24 cellular contexts compared by ENCODE assay signal in the genomic region with DNA sequence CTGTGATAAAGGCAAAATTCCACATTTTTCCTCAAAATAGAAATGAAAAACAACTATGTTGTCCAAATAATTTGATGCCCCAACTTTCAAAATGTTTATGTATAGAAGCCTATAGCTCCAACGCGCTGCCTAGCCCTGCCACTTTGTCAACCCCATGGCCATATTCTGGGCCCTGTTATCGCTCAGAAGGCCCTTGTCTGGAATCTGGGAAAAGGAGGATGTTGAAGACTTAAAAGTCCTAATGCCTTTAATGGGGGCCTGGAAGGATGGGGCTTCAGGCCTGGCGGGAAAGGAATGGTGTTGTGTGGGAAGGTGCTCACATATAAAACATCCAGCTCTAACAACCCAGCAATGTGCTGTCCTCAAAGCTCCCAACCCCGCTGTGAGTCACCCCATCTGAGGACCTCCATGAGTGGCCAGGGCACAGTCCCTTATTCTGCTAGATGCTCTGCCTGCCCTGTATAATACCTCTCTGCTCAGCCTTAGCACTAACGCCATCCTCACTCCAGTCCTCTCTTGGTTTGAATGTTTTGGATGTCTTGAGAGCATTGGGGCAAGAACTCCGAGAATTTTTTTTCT.
DNase-seq lines count a peak whose midpoint lies in the region; ATAC-seq and TF ChIP-seq lines count a peak whose summit lies in the region.
"Had no signal": no experiment of that assay in that cellular context is flagged by ENCODE, and none has a peak within 500 bp of the region (broad histone marks: within the 10 kb centered on the region; RNA-seq: fewer than 3 reads in every experiment).

No MANE protein-coding gene starts in this region.

- dilution Hi-C loops in mammary epithelial cell (cut with HindIII; ENCODE audit: low sequenced_read_pairs) = no loop called here

- peaks cover 4% of the 10 kb centered on the region; the same call in 1 of the 2 replicates for H3K9me3 Mint-ChIP-seq in WTC11
- H3K9me3 Mint-ChIP-seq in stimulated activated memory B cell treated with anti-CD40 and anti-IgM and Interleukin-4, amounts not matched to agents 10 μg/mL and 1 μg/mL and 100 μg/mL, for 72 hours = no peaks in the 10 kb centered on the region
- H3K9me3 Mint-ChIP-seq: activated naive CD4-positive, alpha-beta T cell treated with anti-CD3 and anti-CD28 coated beads, Interleukin-2, amount 50 U/mL, for 72 hours; activated T-cell treated with anti-CD3 and anti-CD28 coated beads, Interleukin-2, amount 50 U/mL, for 24 hours; nephron had no signal

- TF ChIP-seq CTCF in WTC11 (IDR thresholded peaks at IDR 0.05) (no peak), mammary epithelial cell (conservative IDR thresholded peaks at IDR 0.05 in 1 of 2, IDR thresholded peaks at IDR 0.05 in 1 of 2; ENCODE audit: extremely low read depth in 1 of 2, insufficient read depth in 1 of 2, low read depth in 1 of 2, low read length in 2 of 2) (no peak)

- no peaks in the 10 kb centered on the region for H3K9me3 ChIP-seq in mammary epithelial cell (replicated peaks; ENCODE audit: insufficient read depth, low read length)
- H3K9me3 ChIP-seq: uterus had no signal

- peaks cover 25% of the 10 kb centered on the region for H3K4me1 ChIP-seq in mammary epithelial cell (ENCODE audit: insufficient read depth, low read length)
- H3K4me1 ChIP-seq: uterus had no signal

- intact Hi-C loops in left colon (cut with DNase I, micrococcal nuclease) (no loop called here), mammary epithelial cell (cut with micrococcal nuclease) (no loop called here)

- peak; percentile 54 for ATAC-seq in WTC11
- ATAC-seq in left colon = peak; percentile 37
- ATAC-seq in stimulated activated memory B cell treated with anti-CD40 and anti-IgM and Interleukin-4, amounts not matched to agents 10 μg/mL and 1 μg/mL and 100 μg/mL, for 72 hours = peak; percentile 31
- ATAC-seq: activated naive CD4-positive, alpha-beta T cell treated with anti-CD3 and anti-CD28 coated beads, Interleukin-2, amount 50 U/mL, for 72 hours; Right ventricle myocardium inferior had no signal

- H3K4me3 Mint-ChIP-seq in WTC11 = no peak overlapping the region
- H3K4me3 Mint-ChIP-seq in stimulated activated memory B cell treated with anti-CD40 and anti-IgM and Interleukin-4, amounts not matched to agents 10 μg/mL and 1 μg/mL and 100 μg/mL, for 72 hours = no peak overlapping the region
- H3K4me3 Mint-ChIP-seq: activated T-cell treated with anti-CD3 and anti-CD28 coated beads, Interleukin-2, amount 50 U/mL, for 24 hours; B cell; nephron had no signal

- no peaks in the 10 kb centered on the region for H3K36me3 Mint-ChIP-seq in WTC11
- H3K36me3 Mint-ChIP-seq in stimulated activated memory B cell treated with anti-CD40 and anti-IgM and Interleukin-4, amounts not matched to agents 10 μg/mL and 1 μg/mL and 100 μg/mL, for 72 hours = peaks cover 7% of the 10 kb centered on the region
- H3K36me3 Mint-ChIP-seq: activated naive CD4-positive, alpha-beta T cell treated with anti-CD3 and anti-CD28 coated beads, Interleukin-2, amount 50 U/mL, for 72 hours had no signal

- DNase-seq in NCI-H82 (lab: John Stamatoyannopoulos, UW) = peak; percentile 9
- DNase-seq in NCI-H82 treated with DMSO at 0.1 percent for 48 hours (lab: John Stamatoyannopoulos, UW; ENCODE audit: unreplicated experiment) = no peak
- DNase-seq in WTC11 (ENCODE audit: low spot score) = no peak
- no peak for DNase-seq in left colon
- DNase-seq in NOMO-1 treated with dmso at 0.1 percent for 144 hours (lab: John Stamatoyannopoulos, UW; ENCODE audit: unreplicated experiment) = no peak
- DNase-seq in ecto neural progenitor cell (ENCODE audit: low spot score) = no peak
- DNase-seq in mammary epithelial cell = no peak
- DNase-seq: 8988T; activated CD4-positive, alpha-beta T cell treated with anti-CD3 and anti-CD28 coated beads, Interleukin-2, amount 50 U/mL, for 48 hours; activated T-cell treated with anti-CD3 and anti-CD28 coated beads, Interleukin-2, amount 50 U/mL, for 24 hours; COR-L47; kidney; NCI-H1092; NCI-H2029 treated with DMSO at 0.1 percent for 48 hours; small intestine; stimulated activated CD4-positive, alpha-beta T cell treated with anti-CD3 and anti-CD28 coated beads, Interleukin-4, amount 100 ng/mL, for 24 hours; uterus; WERI-Rb-1 had no signal

- H3K27ac ChIP-seq in mammary epithelial cell (ENCODE audit: insufficient read depth, low read depth, low read length) = no peak overlapping the region
- H3K27ac ChIP-seq: HL-60, uterus, WERI-Rb-1 had no signal

- in situ Hi-C loops in mammary epithelial cell (cut with MboI; ENCODE audit: low sequenced_read_pairs in 2 of 2) = no loop called here

- no TSS peak for BruUV-seq in mammary epithelial cell (replicated peaks; lab: Mats Ljungman, UMichigan)

- POLR2A ChIA-PET in WTC11 (lab: Charles Lee) = interaction anchor here (0.7 kb wide), 1 partner anchor 97 kb away, joined by 4 read pairs; no protein-coding TSS in a partner anchor

- H3K4me2 ChIP-seq in mammary epithelial cell (ENCODE audit: insufficient read depth, low read depth, low read length) = no peak overlapping the region

- CTCF ChIA-PET in WTC11 (lab: Charles Lee) (interaction anchor here (0.5 to 1.5 kb wide), 4 partner anchors 13 to 237 kb away, joined by 3 to 5 read pairs (median 4); no protein-coding TSS in a partner anchor), mammary epithelial cell (lab: Charles Lee; ENCODE audit: low non-redundant PET) (no interaction called here)

- H3K36me3 ChIP-seq in mammary epithelial cell (ENCODE audit: insufficient read depth, low read length) = peaks cover 1% of the 10 kb centered on the region
- H3K36me3 ChIP-seq: uterus had no signal

- WGBS in mammary epithelial cell (ENCODE audit: low coverage, missing lambda C conversion rate) = 92% methylated on average over 5 of the region's 7 CpGs

- no peak overlapping the region for H3K4me3 ChIP-seq in mammary epithelial cell (replicated peaks in 1 of 3; ENCODE audit: insufficient read depth in 1 of 3, low read depth in 2 of 3, low read length in 3 of 3)
- H3K4me3 ChIP-seq: uterus had no signal

- no peak overlapping the region for H3K27ac Mint-ChIP-seq in WTC11
- H3K27ac Mint-ChIP-seq in stimulated activated memory B cell treated with anti-CD40 and anti-IgM and Interleukin-4, amounts not matched to agents 10 μg/mL and 1 μg/mL and 100 μg/mL, for 72 hours = no peak overlapping the region
- H3K27ac Mint-ChIP-seq: activated naive CD4-positive, alpha-beta T cell treated with anti-CD3 and anti-CD28 coated beads, Interleukin-2, amount 50 U/mL, for 72 hours; activated T-cell treated with anti-CD3 and anti-CD28 coated beads, Interleukin-2, amount 50 U/mL, for 24 hours; B cell; nephron had no signal

- peaks cover 6% of the 10 kb centered on the region for H3K79me2 ChIP-seq in mammary epithelial cell (ENCODE audit: insufficient read depth, low read length)

- no peaks in the 10 kb centered on the region for H3K27me3 Mint-ChIP-seq in WTC11 (ENCODE audit: low read depth)
- H3K27me3 Mint-ChIP-seq in stimulated activated memory B cell treated with anti-CD40 and anti-IgM and Interleukin-4, amounts not matched to agents 10 μg/mL and 1 μg/mL and 100 μg/mL, for 72 hours = no peaks in the 10 kb centered on the region
- H3K27me3 Mint-ChIP-seq: activated T-cell treated with anti-CD3 and anti-CD28 coated beads, Interleukin-2, amount 50 U/mL, for 24 hours had no signal

- H3K27me3 ChIP-seq in mammary epithelial cell (ENCODE audit: insufficient read depth, low read length) = no peaks in the 10 kb centered on the region
- H3K27me3 ChIP-seq: uterus had no signal

- no peak overlapping the region for H2AFZ ChIP-seq in mammary epithelial cell (ENCODE audit: low read depth, low read length)

- peaks cover 23% of the 10 kb centered on the region for H3K4me1 Mint-ChIP-seq in WTC11
- no peaks in the 10 kb centered on the region for H3K4me1 Mint-ChIP-seq in stimulated activated memory B cell treated with anti-CD40 and anti-IgM and Interleukin-4, amounts not matched to agents 10 μg/mL and 1 μg/mL and 100 μg/mL, for 72 hours
- H3K4me1 Mint-ChIP-seq: B cell had no signal

- no peak overlapping the region for H3K9ac ChIP-seq in mammary epithelial cell (ENCODE audit: insufficient read depth, low read length)

- H4K20me1 ChIP-seq in mammary epithelial cell (ENCODE audit: insufficient read depth, low read length) = no peaks in the 10 kb centered on the region

TF ChIP-seq in WTC11, 78 proteins besides CTCF, POLR2A, EP300 and RAD21 (continues in another document):
- TF ChIP-seq, protein P1, sequence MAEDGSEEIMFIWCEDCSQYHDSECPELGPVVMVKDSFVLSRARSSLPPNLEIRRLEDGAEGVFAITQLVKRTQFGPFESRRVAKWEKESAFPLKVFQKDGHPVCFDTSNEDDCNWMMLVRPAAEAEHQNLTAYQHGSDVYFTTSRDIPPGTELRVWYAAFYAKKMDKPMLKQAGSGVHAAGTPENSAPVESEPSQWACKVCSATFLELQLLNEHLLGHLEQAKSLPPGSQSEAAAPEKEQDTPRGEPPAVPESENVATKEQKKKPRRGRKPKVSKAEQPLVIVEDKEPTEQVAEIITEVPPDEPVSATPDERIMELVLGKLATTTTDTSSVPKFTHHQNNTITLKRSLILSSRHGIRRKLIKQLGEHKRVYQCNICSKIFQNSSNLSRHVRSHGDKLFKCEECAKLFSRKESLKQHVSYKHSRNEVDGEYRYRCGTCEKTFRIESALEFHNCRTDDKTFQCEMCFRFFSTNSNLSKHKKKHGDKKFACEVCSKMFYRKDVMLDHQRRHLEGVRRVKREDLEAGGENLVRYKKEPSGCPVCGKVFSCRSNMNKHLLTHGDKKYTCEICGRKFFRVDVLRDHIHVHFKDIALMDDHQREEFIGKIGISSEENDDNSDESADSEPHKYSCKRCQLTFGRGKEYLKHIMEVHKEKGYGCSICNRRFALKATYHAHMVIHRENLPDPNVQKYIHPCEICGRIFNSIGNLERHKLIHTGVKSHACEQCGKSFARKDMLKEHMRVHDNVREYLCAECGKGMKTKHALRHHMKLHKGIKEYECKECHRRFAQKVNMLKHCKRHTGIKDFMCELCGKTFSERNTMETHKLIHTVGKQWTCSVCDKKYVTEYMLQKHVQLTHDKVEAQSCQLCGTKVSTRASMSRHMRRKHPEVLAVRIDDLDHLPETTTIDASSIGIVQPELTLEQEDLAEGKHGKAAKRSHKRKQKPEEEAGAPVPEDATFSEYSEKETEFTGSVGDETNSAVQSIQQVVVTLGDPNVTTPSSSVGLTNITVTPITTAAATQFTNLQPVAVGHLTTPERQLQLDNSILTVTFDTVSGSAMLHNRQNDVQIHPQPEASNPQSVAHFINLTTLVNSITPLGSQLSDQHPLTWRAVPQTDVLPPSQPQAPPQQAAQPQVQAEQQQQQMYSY (CRISPR knock-in tag; IDR thresholded peaks at IDR 0.05) = no peak
- TF ChIP-seq FOXK1 (CRISPR knock-in tag; IDR thresholded peaks at IDR 0.05) (no peak), TP53 (CRISPR knock-in tag; IDR thresholded peaks at IDR 0.05) (no peak), ZNF317 (CRISPR knock-in tag; IDR thresholded peaks at IDR 0.05; ENCODE audit: borderline replicate concordance, low read depth) (no peak), GRHL2 (CRISPR knock-in tag; IDR thresholded peaks at IDR 0.05; ENCODE audit: insufficient replicate concordance, severe bottlenecking) (no peak)
